9 cellular contexts compared by ENCODE assay signal in genomic region chr6:140105857-140106256, GRCh38.
DNase-seq lines count a peak whose midpoint lies in the region; ATAC-seq, FAIRE-seq and TF ChIP-seq lines count a peak whose summit lies in the region.
"Had no signal": no experiment of that assay in that cellular context is flagged by ENCODE, and none has a peak within 500 bp of the region (broad histone marks: within the 10 kb centered on the region; RNA-seq: fewer than 3 reads in every experiment).

No MANE protein-coding gene starts in this region.

- TF ChIP-seq CTCF in H1 (IDR thresholded peaks at IDR 0.05; ENCODE audit: control extremely low read depth in 1 of 3, insufficient read depth in 1 of 3, low read depth in 1 of 3, low read length in 3 of 3) = peak in 2 of 3 experiments; percentile 36 to 44; a peak in 2 of 4 replicates
- TF ChIP-seq CTCF in progenitor cell of endocrine pancreas (IDR thresholded peaks at IDR 0.05; ENCODE audit: unreplicated experiment) = peak; percentile 54

- H3K36me3 Mint-ChIP-seq in progenitor cell of endocrine pancreas (ENCODE audit: insufficient read depth) = no peaks in the 10 kb centered on the region

- TF ChIP-seq EP300 in H1 (IDR thresholded peaks at IDR 0.05; ENCODE audit: borderline replicate concordance in 1 of 2, low read depth in 2 of 2, low read length in 2 of 2) = no peak

- H2BK120ac ChIP-seq in H1 (replicated peaks; ENCODE audit: low read depth, low read length) = no peak overlapping the region

- H2AFZ ChIP-seq in H1 (ENCODE audit: low read length) = peak overlapping the region; percentile 100

- 0 out of 2 replicates have a peak overlapping the region, but pooled peaks have one; percentile 19 for H3K27ac ChIP-seq in H1 (ENCODE audit: low read depth, low read length)

- H4K91ac ChIP-seq in H1 (replicated peaks; ENCODE audit: insufficient read length, low read length) = no peak overlapping the region

- no peak overlapping the region for H3K4ac ChIP-seq in H1 (replicated peaks; ENCODE audit: insufficient read length, low read depth, low read length)

- no peak overlapping the region for H3K23ac ChIP-seq in H1 (ENCODE audit: insufficient read length)

- peak overlapping the region; percentile 75; the same call in 1 of the 2 replicates for H2BK12ac ChIP-seq in H1 (ENCODE audit: low read depth, low read length)

- no peak overlapping the region; the same call in 1 of the 2 replicates for H2BK5ac ChIP-seq in H1 (ENCODE audit: low read depth, low read length)

- H3K36me3 ChIP-seq in H1 (ENCODE audit: control insufficient read depth in 2 of 4, insufficient read depth in 4 of 4, low read length in 3 of 4) = no peaks in the 10 kb centered on the region

- no peaks in the 10 kb centered on the region for H3K27me3 Mint-ChIP-seq in progenitor cell of endocrine pancreas

- TF ChIP-seq RAD21 in H1 (IDR thresholded peaks at IDR 0.05 in 1 of 2, conservative IDR thresholded peaks at IDR 0.05 in 1 of 2; ENCODE audit: low read depth in 2 of 2, low read length in 2 of 2) = peak; percentile 31 to 37

- POLR2A ChIA-PET in H1 (lab: Charles Lee; ENCODE audit: partially characterized antibody) = no interaction called here

- no peak for TF ChIP-seq POLR2A in H1 (IDR thresholded peaks at IDR 0.05; ENCODE audit: control extremely low read depth in 1 of 2, low read depth in 2 of 2, low read length in 2 of 2)

- no peak overlapping the region for H4K8ac ChIP-seq in H1 (ENCODE audit: extremely low read depth, insufficient read depth, low read length)

- DNase-seq in H4 (ENCODE audit: low spot score) = peak; percentile 7
- peak; percentile 4 for DNase-seq in NCI-H460 (ENCODE audit: extremely low read depth, low read depth)
- DNase-seq in H1 (ENCODE audit: low read depth in 1 of 2, low spot score in 2 of 2) = peak; percentile 10 to 52
- no peak for DNase-seq in progenitor cell of endocrine pancreas (ENCODE audit: low spot score, unreplicated experiment)
- no peak for DNase-seq in NOMO-1 treated with DMSO at 0.1 percent for 48 hours (lab: John Stamatoyannopoulos, UW; ENCODE audit: unreplicated experiment)
- DNase-seq in germinal center (ENCODE audit: low spot score) = no peak
- DNase-seq in frontal cortex (ENCODE audit: low spot score in 2 of 2) = no peak
- DNase-seq: T-helper 17 cell had no signal

- H3K23me2 ChIP-seq in H1 (ENCODE audit: low read depth, low read length) = no peaks in the 10 kb centered on the region

- H3K4me1 Mint-ChIP-seq in progenitor cell of endocrine pancreas (ENCODE audit: low read depth) = peaks cover 3% of the 10 kb centered on the region

- no peak overlapping the region for H3K14ac ChIP-seq in H1 (ENCODE audit: insufficient read length)

- FAIRE-seq in H1 (lab: Jason Lieb, UNC) = no peak
- no peak for FAIRE-seq in frontal cortex (lab: Jason Lieb, UNC)

- no peak overlapping the region for H2BK20ac ChIP-seq in H1 (ENCODE audit: low read length)

- H4K5ac ChIP-seq in H1 (ENCODE audit: insufficient read length, low read depth, low read length) = no peak overlapping the region

- 63% methylated on average over 6 of the region's 6 CpGs; no CpG with 5 or more reads in 1 of the 2 experiments for WGBS in H1 (ENCODE audit: extremely low coverage in 1 of 2, insufficient coverage in 1 of 2, insufficient read length in 1 of 2, insufficient replicate concordance in 2 of 2, low coverage in 1 of 2, low lambda C conversion rate in 2 of 2, missing lambda C conversion rate in 1 of 2), 2 experiments

- no peak overlapping the region for H3K56ac ChIP-seq in H1 (replicated peaks; ENCODE audit: insufficient read length, low read depth, low read length)

- peak overlapping the region in 1 of 2 experiments; percentile 22; a peak in 1 of 4 replicates for H3K4me2 ChIP-seq in H1 (ENCODE audit: insufficient read depth in 1 of 2, low read depth in 2 of 2, low read length in 2 of 2)

- no peaks in the 10 kb centered on the region for H3K9me3 ChIP-seq in H1 (ENCODE audit: insufficient read depth in 2 of 2, low read depth in 1 of 2, low read length in 1 of 2)

- H3K79me2 ChIP-seq in H1 (ENCODE audit: control insufficient read depth in 1 of 2, insufficient read depth in 2 of 2, low read length in 2 of 2) = no peaks in the 10 kb centered on the region

- H3K4me1 ChIP-seq in H1 (replicated peaks in 1 of 4; ENCODE audit: control insufficient read depth in 3 of 4, insufficient read depth in 4 of 4, low read length in 3 of 4) = 0 out of 7 replicates have a peak, but pooled peaks cover 0 to 6% (median 0%) of the 10 kb centered on the region in 4 experiments

- no peak for ATAC-seq in GM21360 (IDR thresholded peaks at IDR 0.05; ENCODE audit: unreplicated experiment)
- ATAC-seq: T-helper 17 cell had no signal

- no peak overlapping the region for H3K9ac ChIP-seq in H1 (replicated peaks in 1 of 4; ENCODE audit: extremely low read depth in 1 of 4, low read depth in 3 of 4, low read length in 3 of 4)

- no peaks in the 10 kb centered on the region for H4K20me1 ChIP-seq in H1 (replicated peaks in 1 of 2; ENCODE audit: control insufficient read depth in 1 of 2, insufficient read depth in 2 of 2, low read length in 2 of 2)

- H3K4me3 ChIP-seq in H1 (ENCODE audit: extremely low read depth in 1 of 4, insufficient read depth in 2 of 4, low read depth in 3 of 4, low read length in 4 of 4) = no peak overlapping the region

- H2AK5ac ChIP-seq in H1 (ENCODE audit: low read depth, low read length) = no peak overlapping the region

- no peak overlapping the region for H2BK15ac ChIP-seq in H1 (ENCODE audit: low read length)

- no peak overlapping the region for H3K4me3 Mint-ChIP-seq in progenitor cell of endocrine pancreas (ENCODE audit: low read depth)
- H3K4me3 Mint-ChIP-seq: T-helper 17 cell had no signal

- CTCF ChIA-PET in H1 (lab: Charles Lee; ENCODE audit: partially characterized antibody) = interaction anchor here (0.6 to 1.0 kb wide), 2 partner anchors 13 to 46 kb away, joined by 3 read pairs; no protein-coding TSS in a partner anchor

- no peaks in the 10 kb centered on the region for H3K27me3 ChIP-seq in H1 (replicated peaks in 1 of 4; ENCODE audit: control insufficient read depth in 3 of 4, extremely low read depth in 1 of 4, insufficient read depth in 3 of 4, low read length in 3 of 4)

- peak overlapping the region; percentile 86 for H3K27ac Mint-ChIP-seq in progenitor cell of endocrine pancreas
- H3K27ac Mint-ChIP-seq: T-helper 17 cell had no signal

- H3K79me1 ChIP-seq in H1 (ENCODE audit: low read depth, low read length) = no peaks in the 10 kb centered on the region

- H3K9me3 Mint-ChIP-seq in progenitor cell of endocrine pancreas (ENCODE audit: low read depth) = no peaks in the 10 kb centered on the region

- H3K18ac ChIP-seq in H1 (ENCODE audit: extremely low read depth, low read length) = peak overlapping the region; percentile 83; the same call in 1 of the 2 replicates

TF ChIP-seq in H1, 55 proteins besides CTCF, POLR2A, EP300 and RAD21:
- TF ChIP-seq ATF2 (IDR thresholded peaks at IDR 0.05; ENCODE audit: low read length) = no peak
- TF ChIP-seq E2F6 (IDR thresholded peaks at IDR 0.05) = peak; percentile 70; the same call in 1 of the 2 replicates
- no peak for TF ChIP-seq TAF1 (IDR thresholded peaks at IDR 0.05; ENCODE audit: low read depth, low read length)
- peak; percentile 85 for TF ChIP-seq YY1 (IDR thresholded peaks at IDR 0.05; ENCODE audit: low read depth, low read length)

Comparison
In these comparisons a context has a peak if more than half of its experiments do, and no peak if none do; other contexts are left out.
1. DNase-seq: peak in H4 (single experiment), NCI-H460 (single experiment) and H1 (2 of 2); none in progenitor cell of endocrine pancreas (single experiment), NOMO-1 treated with DMSO at 0.1 percent for 48 hours (single experiment), germinal center (single experiment) and frontal cortex (0 of 2).